Comparison of ENCODE assay signal across 8 cellular contexts in genomic region chr2:8543412-8544167, GRCh38.
DNase-seq lines count a peak whose midpoint lies in the region; ATAC-seq lines count a peak whose summit lies in the region.

No MANE protein-coding gene starts in this region.

- no peaks in the 10 kb centered on the region for H3K27me3 Mint-ChIP-seq in CD4-positive, CD25-positive, alpha-beta regulatory T cell
- peaks cover 31% of the 10 kb centered on the region for H3K27me3 Mint-ChIP-seq in stimulated activated naive CD8-positive, alpha-beta T cell treated with anti-CD3 and anti-CD28 coated beads, Interleukin-15, amount 100 ng/mL, for 72 hours

- H3K4me3 Mint-ChIP-seq in CD4-positive, CD25-positive, alpha-beta regulatory T cell: peak overlapping the region; percentile 69 to 82 (median 74)
- peak overlapping the region; percentile 44 to 75 for H3K4me3 Mint-ChIP-seq in stimulated activated naive CD8-positive, alpha-beta T cell treated with anti-CD3 and anti-CD28 coated beads, Interleukin-15, amount 100 ng/mL, for 72 hours

- peak overlapping the region; percentile 41 for H3K4me3 ChIP-seq in CD4-positive, CD25-positive, alpha-beta regulatory T cell (ENCODE audit: low read depth, low read length)

- no peaks in the 10 kb centered on the region for H3K36me3 Mint-ChIP-seq in CD4-positive, CD25-positive, alpha-beta regulatory T cell

- peak overlapping the region; percentile 87 to 94 (median 93) for H3K27ac Mint-ChIP-seq in CD4-positive, CD25-positive, alpha-beta regulatory T cell
- H3K27ac Mint-ChIP-seq in stimulated activated naive CD8-positive, alpha-beta T cell treated with anti-CD3 and anti-CD28 coated beads, Interleukin-15, amount 100 ng/mL, for 72 hours: peak overlapping the region; percentile 96 to 97

- no peaks in the 10 kb centered on the region for H3K9me3 Mint-ChIP-seq in CD4-positive, CD25-positive, alpha-beta regulatory T cell
- H3K9me3 Mint-ChIP-seq in stimulated activated naive CD8-positive, alpha-beta T cell treated with anti-CD3 and anti-CD28 coated beads, Interleukin-15, amount 100 ng/mL, for 72 hours: no peaks in the 10 kb centered on the region

- peaks cover 2 to 69% (median 35%) of the 10 kb centered on the region in 4 donors for H3K4me1 Mint-ChIP-seq in CD4-positive, CD25-positive, alpha-beta regulatory T cell
- peaks cover 92% of the 10 kb centered on the region for H3K4me1 Mint-ChIP-seq in stimulated activated naive CD8-positive, alpha-beta T cell treated with anti-CD3 and anti-CD28 coated beads, Interleukin-15, amount 100 ng/mL, for 72 hours

- H3K27ac ChIP-seq in CD4-positive, CD25-positive, alpha-beta regulatory T cell (ENCODE audit: insufficient read depth, low read length, poor library complexity, severe bottlenecking): peak overlapping the region; percentile 72

- no peaks in the 10 kb centered on the region for H3K27me3 ChIP-seq in CD4-positive, CD25-positive, alpha-beta regulatory T cell (ENCODE audit: control insufficient read depth, insufficient read depth, low read length)

- H3K4me1 ChIP-seq in CD4-positive, CD25-positive, alpha-beta regulatory T cell (ENCODE audit: control insufficient read depth, insufficient read depth, low read length, poor library complexity, severe bottlenecking): peaks cover 52% of the 10 kb centered on the region

- peak; percentile 22 to 29 for ATAC-seq in CD4-positive, CD25-positive, alpha-beta regulatory T cell (ENCODE audit: low read depth in 2 of 2)
- peak; percentile 77 for ATAC-seq in GM19395 (IDR thresholded peaks at IDR 0.05; ENCODE audit: unreplicated experiment)
- ATAC-seq in HG03439 (IDR thresholded peaks at IDR 0.05; ENCODE audit: unreplicated experiment): peak; percentile 71
- ATAC-seq in stimulated activated naive CD8-positive, alpha-beta T cell treated with anti-CD3 and anti-CD28 coated beads, Interleukin-15, amount 100 ng/mL, for 72 hours: peak; percentile 81

- no peaks in the 10 kb centered on the region for H3K9me3 ChIP-seq in CD4-positive, CD25-positive, alpha-beta regulatory T cell (ENCODE audit: control insufficient read depth in 2 of 2, low read length in 2 of 2)

- no peaks in the 10 kb centered on the region for H3K36me3 ChIP-seq in CD4-positive, CD25-positive, alpha-beta regulatory T cell (ENCODE audit: control insufficient read depth, insufficient read depth, low read length)

- peak; percentile 21 to 79 (median 45) for DNase-seq in CD4-positive, CD25-positive, alpha-beta regulatory T cell
- peak; percentile 76 for DNase-seq in SW480 (ENCODE audit: low spot score)
- peak; percentile 83 for DNase-seq in astrocyte of the hippocampus (ENCODE audit: low read depth, low spot score)
- DNase-seq in mesenteric fat pad (ENCODE audit: low spot score): peak; percentile 89
- peak; percentile 77 to 93 for DNase-seq in stimulated activated naive CD8-positive, alpha-beta T cell treated with anti-CD3 and anti-CD28 coated beads, Interleukin-15, amount 100 ng/mL, for 72 hours
- DNase-seq in DMS79 (lab: John Stamatoyannopoulos, UW): no peak

Comparison
In these comparisons a context has a peak if more than half of its experiments do, and no peak if none do; other contexts are left out.
1. ATAC-seq: peak in every context shown above with its lines; median percentile 81 in stimulated activated naive CD8-positive, alpha-beta T cell treated with anti-CD3 and anti-CD28 coated beads, Interleukin-15, amount 100 ng/mL, for 72 hours; 77 in GM19395; 71 in HG03439; 26 in CD4-positive, CD25-positive, alpha-beta regulatory T cell.